Comparison of ENCODE assay signal across 16 cellular contexts in genomic region chr9:38063363-38063707, GRCh38. TPM values are rescaled to one million over a fixed set of nuclear protein-coding genes. Genes with fewer than 3 reads are reported as not detected.
DNase-seq lines count a peak whose midpoint lies in the region; ATAC-seq, FAIRE-seq and TF ChIP-seq lines count a peak whose summit lies in the region.
"Had no signal": no experiment of that assay in that cellular context is flagged by ENCODE, and none has a peak within 500 bp of the region (broad histone marks: within the 10 kb centered on the region; RNA-seq: fewer than 3 reads in every experiment).

No MANE protein-coding gene starts in this region.

- no peak overlapping the region for H3K4me3 ChIP-seq in keratinocyte (ENCODE audit: control insufficient read depth in 2 of 3, extremely low read depth in 1 of 3, insufficient read depth in 2 of 3, low read depth in 1 of 3, low read length in 3 of 3)

- H3K27me3 ChIP-seq in keratinocyte (ENCODE audit: control insufficient read depth, extremely low read depth, insufficient read depth, low read length): no peaks in the 10 kb centered on the region
- H3K27me3 ChIP-seq: BE2C had no signal

- dilution Hi-C loops in keratinocyte (cut with MboI; ENCODE audit: extremely low pct_ligation_motif_present, low sequenced_read_pairs): loop anchor here (25.0 kb wide), 1 partner anchor 99 kb away; no protein-coding TSS in a partner anchor

- H3K9ac ChIP-seq in keratinocyte (ENCODE audit: control insufficient read depth, extremely low read depth, insufficient read depth, low read length): no peak overlapping the region

- no peak overlapping the region for H2AFZ ChIP-seq in keratinocyte (ENCODE audit: control insufficient read depth, low read length)

- no peaks in the 10 kb centered on the region for H3K9me3 Mint-ChIP-seq in endothelial cell (ENCODE audit: unreplicated experiment)
- H3K9me3 Mint-ChIP-seq: natural killer cell treated with Interleukin-12 subunit alpha and Interleukin-12 subunit beta and Interleukin-15 and Interleukin-18, amount 100 ng/mL, for 72 hours had no signal

- no peaks in the 10 kb centered on the region for H3K9me3 ChIP-seq in keratinocyte (ENCODE audit: control insufficient read depth, low read depth, low read length)
- H3K9me3 ChIP-seq: BE2C had no signal

- H3K27ac Mint-ChIP-seq in endothelial cell (ENCODE audit: unreplicated experiment): no peak overlapping the region
- H3K27ac Mint-ChIP-seq: natural killer cell treated with Interleukin-12 subunit alpha and Interleukin-12 subunit beta and Interleukin-15 and Interleukin-18, amount 100 ng/mL, for 72 hours had no signal

- peaks cover 99% of the 10 kb centered on the region for H3K79me2 ChIP-seq in keratinocyte (ENCODE audit: control insufficient read depth, insufficient read depth, low read length)

- H4K20me1 ChIP-seq in keratinocyte (ENCODE audit: control insufficient read depth, extremely low read depth, insufficient read depth, low read length): peaks cover 12% of the 10 kb centered on the region

- H3K27me3 Mint-ChIP-seq in endothelial cell (ENCODE audit: unreplicated experiment): peaks cover 8% of the 10 kb centered on the region

- peaks cover 8% of the 10 kb centered on the region for H3K9me1 ChIP-seq in keratinocyte (ENCODE audit: control insufficient read depth, extremely low read depth, insufficient read depth, low read length)

- intact Hi-C loops in sciatic nerve (cut with DNase I): loop anchor here (10.0 kb wide), 1 partner anchor 149 kb away; no protein-coding TSS in a partner anchor

- peaks cover 33% of the 10 kb centered on the region for H3K4me1 ChIP-seq in keratinocyte (ENCODE audit: control insufficient read depth, extremely low read depth, insufficient read depth, low read length)

- H3K27ac ChIP-seq in keratinocyte (ENCODE audit: control insufficient read depth, insufficient read depth, low read length): peak overlapping the region; percentile 21

- H3K36me3 Mint-ChIP-seq in endothelial cell (ENCODE audit: low read depth, unreplicated experiment): no peaks in the 10 kb centered on the region
- H3K36me3 Mint-ChIP-seq: natural killer cell treated with Interleukin-12 subunit alpha and Interleukin-12 subunit beta and Interleukin-15 and Interleukin-18, amount 100 ng/mL, for 72 hours had no signal

- H3K4me3 Mint-ChIP-seq in endothelial cell (ENCODE audit: unreplicated experiment): no peak overlapping the region
- H3K4me3 Mint-ChIP-seq: natural killer cell treated with Interleukin-12 subunit alpha and Interleukin-12 subunit beta and Interleukin-15 and Interleukin-18, amount 100 ng/mL, for 72 hours had no signal

- TF ChIP-seq CTCF in keratinocyte (optimal IDR thresholded peaks at IDR 0.05 in 1 of 3, IDR thresholded peaks at IDR 0.05 in 1 of 3, conservative IDR thresholded peaks at IDR 0.05 in 1 of 3; ENCODE audit: extremely low read depth in 1 of 3, insufficient read depth in 2 of 3, low read length in 3 of 3) (no peak), endothelial cell (IDR thresholded peaks at IDR 0.05; ENCODE audit: unreplicated experiment) (no peak)

- peak overlapping the region; percentile 11 for H3K4me2 ChIP-seq in keratinocyte (ENCODE audit: control insufficient read depth, extremely low read depth, insufficient read depth, low read depth, low read length)

- ATAC-seq in SK-N-SH treated with all-trans-retinoic acid at 6 μM for 48 hours: peak; percentile 10; the same call in 2 of the 3 replicates
- ATAC-seq in sciatic nerve: no peak
- ATAC-seq: natural killer cell treated with Interleukin-12 subunit alpha and Interleukin-12 subunit beta and Interleukin-15 and Interleukin-18, amount 100 ng/mL, for 72 hours had no signal

- FAIRE-seq in keratinocyte (lab: Jason Lieb, UNC): no peak
- FAIRE-seq in RCC 7860 (lab: Jason Lieb, UNC): no peak
- FAIRE-seq: frontal cortex had no signal

- in situ Hi-C loops in KBM-7 (cut with MboI; ENCODE audit: low pct_unique_long_range_greater_than_20kb, low sequenced_read_pairs): loop anchor here (10.0 kb wide), 1 partner anchor 159 kb away; the partner anchor contains the start of gene SLC25A51

- DNase-seq in EL (peak; percentile 23), keratinocyte (ENCODE audit: low read depth, low spot score) (no peak), sciatic nerve (ENCODE audit: low spot score) (peak; percentile 33), RCC 7860 (ENCODE audit: low spot score) (no peak), KBM-7 (no peak), NCI-H345 (lab: John Stamatoyannopoulos, UW) (no peak), endothelial cell (ENCODE audit: low spot score) (no peak)
- DNase-seq: activated CD4-positive, alpha-beta T cell treated with anti-CD3 and anti-CD28 coated beads for 1 hour; BE2C; MM.1S; NCI-H2171 treated with DMSO at 0.1 percent for 48 hours; stimulated activated CD4-positive, alpha-beta T cell treated with anti-CD3 and anti-CD28 coated beads, Interleukin-12 subunit alpha, Interleukin-12 subunit beta, amount 100 ng/mL, for 4 hours; T-helper 1 cell had no signal

- peaks cover 65% of the 10 kb centered on the region for H3K4me1 Mint-ChIP-seq in endothelial cell (ENCODE audit: unreplicated experiment)

- H3K36me3 ChIP-seq in keratinocyte (ENCODE audit: control insufficient read depth in 2 of 2, extremely low read depth in 1 of 2, insufficient read depth in 2 of 2, low read length in 2 of 2): peaks cover 6 to 17% of the 10 kb centered on the region in 2 experiments
- H3K36me3 ChIP-seq: BE2C had no signal

TF ChIP-seq in SK-N-SH treated with all-trans-retinoic acid at 6 μM for 48 hours, 23 proteins besides CTCF, POLR2A, EP300 and RAD21 (continues in another document):
- TF ChIP-seq CSRNP3 (CRISPR knock-in tag; IDR thresholded peaks at IDR 0.05) (no peak), RARB (CRISPR knock-in tag; IDR thresholded peaks at IDR 0.05) (no peak), CREB5 (CRISPR knock-in tag; IDR thresholded peaks at IDR 0.05; ENCODE audit: low read depth) (no peak), PATZ1 (CRISPR knock-in tag; IDR thresholded peaks at IDR 0.05; ENCODE audit: borderline replicate concordance) (no peak), ARNTL (CRISPR knock-in tag; IDR thresholded peaks at IDR 0.05; ENCODE audit: borderline replicate concordance, low read depth) (no peak), CSDC2 (CRISPR knock-in tag; IDR thresholded peaks at IDR 0.05) (no peak), SNAI2 (CRISPR knock-in tag; IDR thresholded peaks at IDR 0.05) (no peak), ISL1 (CRISPR knock-in tag; IDR thresholded peaks at IDR 0.05) (no peak), GLIS3 (CRISPR knock-in tag; IDR thresholded peaks at IDR 0.05) (no peak), ESRRG (CRISPR knock-in tag; IDR thresholded peaks at IDR 0.05) (no peak)

RNA-seq across cellular contexts. Expression of gene SHB, which starts 5.7 kb away (rescaled TPM):
- polyA plus RNA-seq in keratinocyte: 9.4 to 18.0 TPM (median 10.9 TPM) in 3 replicates
- 10.8 TPM for polyA plus RNA-seq in keratinocyte (2011; ENCODE audit: low read depth)
- 9.2 and 13.0 TPM in 2 replicates for polyA plus RNA-seq in keratinocyte (2011; cell fraction: cytosol; rRNA removed)
- 12.5 and 15.5 TPM in 2 replicates for polyA plus RNA-seq in keratinocyte (2011; cell fraction: nucleus; rRNA removed)
- 19.8 and 20.4 TPM in 2 replicates for polyA plus RNA-seq in keratinocyte (2012; ENCODE audit: low replicate concordance)
- polyA minus RNA-seq in keratinocyte: 11.6 to 24.3 TPM (median 12.2 TPM) in 3 replicates
- 17.5 TPM for polyA minus RNA-seq in keratinocyte (2011; cell fraction: cytosol; rRNA and poly(A)+ RNA removed)
- 17.8 and 18.4 TPM in 2 replicates for polyA minus RNA-seq in keratinocyte (2011; cell fraction: nucleus; rRNA and poly(A)+ RNA removed)
- total RNA-seq in sciatic nerve: 15.9 TPM
- total RNA-seq in endothelial cell (ENCODE audit: unreplicated experiment): 18.5 TPM

Comparison
In these comparisons a context has a peak if more than half of its experiments do, and no peak if none do; other contexts are left out.
1. DNase-seq: peak in EL (single experiment) and sciatic nerve (single experiment); none in keratinocyte (single experiment), RCC 7860 (single experiment), KBM-7 (single experiment), NCI-H345 (single experiment) and endothelial cell (single experiment).